9 cellular contexts compared by ENCODE assay signal in genomic region chr3:71428841-71429609, GRCh38.
DNase-seq lines count a peak whose midpoint lies in the region; ATAC-seq and TF ChIP-seq lines count a peak whose summit lies in the region.
"Had no signal": no experiment of that assay in that cellular context is flagged by ENCODE, and none has a peak within 500 bp of the region (broad histone marks: within the 10 kb centered on the region; RNA-seq: fewer than 3 reads in every experiment).

No MANE protein-coding gene starts in this region.

- H3K36me3 Mint-ChIP-seq in CD14-positive monocyte (peaks cover 19 to 20% of the 10 kb centered on the region in 2 donors), nephron (ENCODE audit: low read depth) (peaks cover 4% of the 10 kb centered on the region)

- DNase-seq in CD14-positive monocyte (ENCODE audit: low spot score) (no peak), HuH-7.5 (ENCODE audit: low spot score) (no peak), HuH-7 (ENCODE audit: low spot score) (no peak), H7 (no peak)
- DNase-seq: effector memory CD4-positive, alpha-beta T cell had no signal

- TF ChIP-seq CTCF in CD14-positive monocyte (IDR thresholded peaks at IDR 0.05), result no peak
- no peak for TF ChIP-seq CTCF in nephron (IDR thresholded peaks at IDR 0.05; ENCODE audit: unreplicated experiment in 3 of 3)

- H3K4me1 Mint-ChIP-seq in CD14-positive monocyte (peaks cover 65% of the 10 kb centered on the region), nephron (peaks cover 42% of the 10 kb centered on the region)

- no peaks in the 10 kb centered on the region for H3K9me3 ChIP-seq in duodenal mucosa (ENCODE audit: control insufficient read depth in 1 of 2, low read length in 2 of 2)

- H3K36me3 ChIP-seq in duodenal mucosa (ENCODE audit: control insufficient read depth in 1 of 2, insufficient read depth in 2 of 2, low read length in 2 of 2) (no peaks in the 10 kb centered on the region), H7 (replicated peaks; ENCODE audit: control insufficient read depth, insufficient read depth, low read length) (no peaks in the 10 kb centered on the region)

- peak overlapping the region; percentile 27 to 41 for H3K4me3 ChIP-seq in duodenal mucosa (ENCODE audit: low read depth in 1 of 2, low read length in 2 of 2)
- H3K4me3 ChIP-seq in H7 (ENCODE audit: insufficient read depth, low read depth, low read length), result no peak overlapping the region

- peak overlapping the region; percentile 42 for H3K27ac ChIP-seq in duodenal mucosa (ENCODE audit: low read depth, low read length)

- peaks cover 0 to 4% (median 0%) of the 10 kb centered on the region in 3 donors for H3K27me3 Mint-ChIP-seq in CD14-positive monocyte (ENCODE audit: low read depth in 3 of 3)
- H3K27me3 Mint-ChIP-seq in nephron (ENCODE audit: low read depth), result peaks cover 10% of the 10 kb centered on the region

- ATAC-seq in HG03432 (IDR thresholded peaks at IDR 0.05; ENCODE audit: unreplicated experiment), result peak; percentile 49
- ATAC-seq in HG02870 (IDR thresholded peaks at IDR 0.05; ENCODE audit: unreplicated experiment), result no peak

- intact Hi-C loops in CD14-positive monocyte (cut with micrococcal nuclease), result no loop called here

- H3K27ac Mint-ChIP-seq in CD14-positive monocyte, result peak overlapping the region in 6 of 7 donors; percentile 31 to 83 (median 62)
- peak overlapping the region; percentile 67 to 76 (median 72) for H3K27ac Mint-ChIP-seq in nephron

- H3K4me3 Mint-ChIP-seq in CD14-positive monocyte (peak overlapping the region; percentile 64 to 80), nephron (peak overlapping the region; percentile 2 to 65 (median 53))

- no peaks in the 10 kb centered on the region for H3K9me3 Mint-ChIP-seq in CD14-positive monocyte
- no peaks in the 10 kb centered on the region for H3K9me3 Mint-ChIP-seq in nephron

- H3K27me3 ChIP-seq in duodenal mucosa (ENCODE audit: control insufficient read depth in 1 of 2, insufficient read depth in 2 of 2, low read length in 2 of 2), result no peaks in the 10 kb centered on the region
- no peaks in the 10 kb centered on the region for H3K27me3 ChIP-seq in H7 (ENCODE audit: control insufficient read depth, insufficient read depth, low read length)

- peaks cover 15 to 22% of the 10 kb centered on the region in 2 donors for H3K4me1 ChIP-seq in duodenal mucosa (ENCODE audit: control insufficient read depth in 1 of 2, insufficient read depth in 2 of 2, low read length in 2 of 2)

- peak overlapping the region; percentile 21 to 50 for H3K9ac ChIP-seq in duodenal mucosa (ENCODE audit: low read depth in 1 of 2, low read length in 2 of 2)
